ENCODE assay signal across 9 cellular contexts in genomic region chr10:3889961-3890522, GRCh38.
DNase-seq lines count a peak whose midpoint lies in the region; ATAC-seq and TF ChIP-seq lines count a peak whose summit lies in the region.
"Had no signal": no experiment of that assay in that cellular context is flagged by ENCODE, and none has a peak within 500 bp of the region (broad histone marks: within the 10 kb centered on the region; RNA-seq: fewer than 3 reads in every experiment).

No MANE protein-coding gene starts in this region.

- no peaks in the 10 kb centered on the region for H3K27me3 Mint-ChIP-seq in CD8-positive, alpha-beta memory T cell
- H3K27me3 Mint-ChIP-seq in mesothelial cell of epicardium (ENCODE audit: low read depth) = no peaks in the 10 kb centered on the region

- CTCF ChIA-PET in CD8-positive, alpha-beta memory T cell (lab: Charles Lee) = no interaction called here

- H3K27ac ChIP-seq in CD8-positive, alpha-beta memory T cell (ENCODE audit: low read depth, low read length) = peak overlapping the region; percentile 32
- H3K27ac ChIP-seq: SJCRH30 had no signal

- POLR2A ChIA-PET in CD8-positive, alpha-beta memory T cell (lab: Charles Lee) = interaction anchor here (3.0 kb wide), 1 partner anchor 105 kb away, joined by 20 read pairs; the partner anchor contains the start of gene KLF6

- no peak for ATAC-seq in HG03108 (IDR thresholded peaks at IDR 0.05; ENCODE audit: unreplicated experiment)

- peaks cover 50 to 77% (median 68%) of the 10 kb centered on the region in 3 donors for H3K4me1 Mint-ChIP-seq in CD8-positive, alpha-beta memory T cell
- peaks cover 62% of the 10 kb centered on the region for H3K4me1 Mint-ChIP-seq in mesothelial cell of epicardium

- H3K27me3 ChIP-seq in CD8-positive, alpha-beta memory T cell (ENCODE audit: insufficient read depth, low read length, poor library complexity, severe bottlenecking) = no peaks in the 10 kb centered on the region
- H3K27me3 ChIP-seq: SJCRH30 had no signal

- no peaks in the 10 kb centered on the region for H3K36me3 Mint-ChIP-seq in CD8-positive, alpha-beta memory T cell
- no peaks in the 10 kb centered on the region for H3K36me3 Mint-ChIP-seq in mesothelial cell of epicardium

- H3K36me3 ChIP-seq in CD8-positive, alpha-beta memory T cell (ENCODE audit: insufficient read depth, low read length) = no peaks in the 10 kb centered on the region
- H3K36me3 ChIP-seq: SJCRH30 had no signal

- in situ Hi-C loops in KBM-7 (cut with MboI; ENCODE audit: low pct_unique_long_range_greater_than_20kb, low sequenced_read_pairs) = no loop called here

- no peak overlapping the region for H3K4me3 Mint-ChIP-seq in CD8-positive, alpha-beta memory T cell
- no peak overlapping the region for H3K4me3 Mint-ChIP-seq in mesothelial cell of epicardium

- no peak overlapping the region for H3K4me3 ChIP-seq in CD8-positive, alpha-beta memory T cell (ENCODE audit: low read length)
- H3K4me3 ChIP-seq in choroid plexus epithelial cell (ENCODE audit: low read depth, low read length) = no peak overlapping the region
- H3K4me3 ChIP-seq: SJCRH30 had no signal

- no peak for DNase-seq in CD8-positive, alpha-beta memory T cell
- DNase-seq in LoVo (ENCODE audit: low spot score) = peak; percentile 54
- DNase-seq in choroid plexus epithelial cell (ENCODE audit: low read depth) = peak; percentile 90
- DNase-seq in mesothelial cell of epicardium (ENCODE audit: low spot score in 2 of 2, unreplicated experiment in 2 of 2) = no peak
- DNase-seq in retina = no peak
- DNase-seq in KBM-7 = no peak
- DNase-seq in stimulated activated CD4-positive, alpha-beta T cell treated with anti-CD3 and anti-CD28 coated beads, Interleukin-1b, Interleukin-23, amount 100 ng/mL, for 48 hours = no peak
- DNase-seq: SJCRH30 had no signal

- peaks cover 51% of the 10 kb centered on the region for H3K4me1 ChIP-seq in CD8-positive, alpha-beta memory T cell (ENCODE audit: insufficient read depth, low read length)

- H3K27ac Mint-ChIP-seq in CD8-positive, alpha-beta memory T cell = peak overlapping the region in 7 of 8 donors; percentile 51 to 99 (median 85)
- H3K27ac Mint-ChIP-seq in mesothelial cell of epicardium = peak overlapping the region; percentile 77

- no peaks in the 10 kb centered on the region for H3K9me3 ChIP-seq in CD8-positive, alpha-beta memory T cell (ENCODE audit: low read length)
- H3K9me3 ChIP-seq: SJCRH30 had no signal

- H3K9me3 Mint-ChIP-seq in CD8-positive, alpha-beta memory T cell = no peaks in the 10 kb centered on the region
- H3K9me3 Mint-ChIP-seq in mesothelial cell of epicardium = no peaks in the 10 kb centered on the region

- no peak for TF ChIP-seq CTCF in choroid plexus epithelial cell (conservative IDR thresholded peaks at IDR 0.05; ENCODE audit: low read depth, low read length)
- TF ChIP-seq CTCF in mesothelial cell of epicardium (IDR thresholded peaks at IDR 0.05; ENCODE audit: unreplicated experiment) = no peak

Comparison
In these comparisons a context has a peak if more than half of its experiments do, and no peak if none do; other contexts are left out.
1. DNase-seq: peak in LoVo (single experiment) and choroid plexus epithelial cell (single experiment); none in CD8-positive, alpha-beta memory T cell (0 of 5), mesothelial cell of epicardium (0 of 2), retina (single experiment), KBM-7 (single experiment) and stimulated activated CD4-positive, alpha-beta T cell treated with anti-CD3 and anti-CD28 coated beads, Interleukin-1b, Interleukin-23, amount 100 ng/mL, for 48 hours (single experiment).